ENCODE assay signal across 9 cellular contexts in genomic region chr11:59173080-59173963, GRCh38. TPM values are rescaled to one million over a fixed set of nuclear protein-coding genes. Genes with fewer than 3 reads are reported as not detected.
DNase-seq lines count a peak whose midpoint lies in the region; ATAC-seq and TF ChIP-seq lines count a peak whose summit lies in the region.
"Had no signal": no experiment of that assay in that cellular context is flagged by ENCODE, and none has a peak within 500 bp of the region (broad histone marks: within the 10 kb centered on the region; RNA-seq: fewer than 3 reads in every experiment).

No MANE protein-coding gene starts in this region.

- TF ChIP-seq CTCF in Panc1 (IDR thresholded peaks at IDR 0.05) (no peak), vagina (IDR thresholded peaks at IDR 0.05) (no peak)

- peak overlapping the region in 6 of 11 experiments; percentile 7 to 80 (median 26); a peak in 6 of 22 replicates for H3K27ac ChIP-seq in BLaER1 treated with 17β-estradiol and CSF1 and Interleukin-3, amounts not matched to agents 10 nM and 100 nM
- H3K27ac ChIP-seq in Panc1 (ENCODE audit: low read length) (no peak overlapping the region), mucosa of rectum (ENCODE audit: low read depth in 2 of 2, low read length in 2 of 2) (peak overlapping the region; percentile 94 to 96), vagina (peak overlapping the region; percentile 76)

- ATAC-seq in GM21723 (IDR thresholded peaks at IDR 0.05; ENCODE audit: unreplicated experiment), result peak; percentile 5
- ATAC-seq in Panc1, result no peak
- no peak for ATAC-seq in effector memory CD8-positive, alpha-beta T cell (replicated peaks)
- ATAC-seq in GM18867 (IDR thresholded peaks at IDR 0.05; ENCODE audit: unreplicated experiment), result no peak

- H3K36me3 Mint-ChIP-seq in effector memory CD8-positive, alpha-beta T cell (ENCODE audit: insufficient read depth), result peaks cover 4% of the 10 kb centered on the region

- peak overlapping the region; percentile 69 to 82 (median 80); a peak in 21 of 22 replicates for H3K9ac ChIP-seq in BLaER1 treated with 17β-estradiol and CSF1 and Interleukin-3, amounts not matched to agents 10 nM and 100 nM
- H3K9ac ChIP-seq in mucosa of rectum (ENCODE audit: low read depth in 1 of 2, low read length in 2 of 2), result peak overlapping the region; percentile 77 to 83

- DNase-seq in Panc1 (ENCODE audit: low read depth, low spot score), result no peak
- peak in 1 of 3 experiments; percentile 9 for DNase-seq in effector memory CD8-positive, alpha-beta T cell
- DNase-seq in vagina (ENCODE audit: extremely low spot score in 2 of 2), result no peak
- no peak for DNase-seq in glomerular visceral epithelial cell (ENCODE audit: extremely low spot score)

- peaks cover 6 to 7% of the 10 kb centered on the region in 2 donors for H3K27me3 Mint-ChIP-seq in effector memory CD8-positive, alpha-beta T cell

- intact Hi-C loops in Panc1 (cut with micrococcal nuclease; ENCODE audit: unreplicated experiment), result no loop called here
- intact Hi-C loops in vagina (cut with DNase I), result loop anchor here (5.0 kb wide), 1 partner anchor 109 kb away; no protein-coding TSS in a partner anchor

- peaks cover 0 to 45% (median 8%) of the 10 kb centered on the region in 11 experiments; a peak in 8 of 22 replicates for H4K20me1 ChIP-seq in BLaER1 treated with 17β-estradiol and CSF1 and Interleukin-3, amounts not matched to agents 10 nM and 100 nM

- peaks cover 8 to 11% of the 10 kb centered on the region in 2 donors for H3K4me1 Mint-ChIP-seq in effector memory CD8-positive, alpha-beta T cell (ENCODE audit: low read depth in 2 of 2)

- peak overlapping the region; percentile 93 to 100 (median 99) for H3K4me2 ChIP-seq in BLaER1 treated with 17β-estradiol and CSF1 and Interleukin-3, amounts not matched to agents 10 nM and 100 nM

- POLR2A ChIA-PET in Panc1 (lab: Charles Lee), result no interaction called here

- CTCF ChIA-PET in Panc1 (lab: Charles Lee), result interaction anchor here (0.7 kb wide), 1 partner anchor 259 kb away, joined by 3 read pairs; no protein-coding TSS in a partner anchor

- peaks cover 14 to 34% (median 29%) of the 10 kb centered on the region in 10 experiments; a peak in 19 of 20 replicates for H3K4me1 ChIP-seq in BLaER1 treated with 17β-estradiol and CSF1 and Interleukin-3, amounts not matched to agents 10 nM and 100 nM
- H3K4me1 ChIP-seq in Panc1 (ENCODE audit: control insufficient read depth, insufficient read depth, low read length) (peaks cover 7% of the 10 kb centered on the region), mucosa of rectum (ENCODE audit: control insufficient read depth in 2 of 2, insufficient read depth in 2 of 2, low read length in 2 of 2) (peaks cover 31 to 35% of the 10 kb centered on the region in 2 donors), vagina (peaks cover 24% of the 10 kb centered on the region)

- H3K9me3 Mint-ChIP-seq in effector memory CD8-positive, alpha-beta T cell, result no peaks in the 10 kb centered on the region

- H3K36me3 ChIP-seq in BLaER1 treated with 17β-estradiol and CSF1 and Interleukin-3, amounts not matched to agents 10 nM and 100 nM, result peaks cover 0 to 26% (median 0%) of the 10 kb centered on the region in 11 experiments; a peak in 6 of 22 replicates
- H3K36me3 ChIP-seq in Panc1 (ENCODE audit: control insufficient read depth, insufficient read depth, low read length), result no peaks in the 10 kb centered on the region
- H3K36me3 ChIP-seq in mucosa of rectum (ENCODE audit: control insufficient read depth in 2 of 2, insufficient read depth in 2 of 2, low read length in 2 of 2), result peaks cover 10 to 12% of the 10 kb centered on the region in 2 donors
- H3K36me3 ChIP-seq in vagina, result no peaks in the 10 kb centered on the region

- BruUV-seq in Panc1 (replicated peaks; lab: Mats Ljungman, UMichigan), result no TSS peak

- TF ChIP-seq POLR2A in vagina (IDR thresholded peaks at IDR 0.05), result no peak

- peak overlapping the region; percentile 61 to 82 (median 74) for H3K4me3 ChIP-seq in BLaER1 treated with 17β-estradiol and CSF1 and Interleukin-3, amounts not matched to agents 10 nM and 100 nM
- peak overlapping the region; percentile 26 to 43; a peak in 3 of 4 replicates for H3K4me3 ChIP-seq in Panc1 (ENCODE audit: low read depth in 2 of 2, low read length in 2 of 2)
- H3K4me3 ChIP-seq in mucosa of rectum (ENCODE audit: low read length in 2 of 2), result peak overlapping the region; percentile 78 to 81
- H3K4me3 ChIP-seq in vagina, result peak overlapping the region; percentile 53 to 90

- peaks cover 0 to 4% (median 2%) of the 10 kb centered on the region in 11 experiments; a peak in 9 of 22 replicates for H3K9me3 ChIP-seq in BLaER1 treated with 17β-estradiol and CSF1 and Interleukin-3, amounts not matched to agents 10 nM and 100 nM (replicated peaks in 1 of 11)
- H3K9me3 ChIP-seq in Panc1 (ENCODE audit: control insufficient read depth, insufficient read depth, low read depth, low read length) (no peaks in the 10 kb centered on the region), mucosa of rectum (ENCODE audit: control insufficient read depth in 2 of 2, low read length in 2 of 2) (no peaks in the 10 kb centered on the region), vagina (no peaks in the 10 kb centered on the region)

- H3K27me3 ChIP-seq in BLaER1 treated with 17β-estradiol and CSF1 and Interleukin-3, amounts not matched to agents 10 nM and 100 nM, result peaks cover 21 to 35% (median 31%) of the 10 kb centered on the region in 11 experiments
- H3K27me3 ChIP-seq in Panc1 (ENCODE audit: control insufficient read depth, insufficient read depth, low read length) (peaks cover 12% of the 10 kb centered on the region), mucosa of rectum (ENCODE audit: control insufficient read depth in 2 of 2, insufficient read depth in 2 of 2, low read length in 2 of 2) (no peaks in the 10 kb centered on the region), vagina (no peaks in the 10 kb centered on the region)

- in situ Hi-C loops in Panc1 (cut with HindIII; ENCODE audit: low pct_unique_long_range_greater_than_20kb, low sequenced_read_pairs), result no loop called here

- peak overlapping the region in 1 of 2 donors; percentile 62 for H3K27ac Mint-ChIP-seq in effector memory CD8-positive, alpha-beta T cell

- H3K4me3 Mint-ChIP-seq in effector memory CD8-positive, alpha-beta T cell, result peak overlapping the region; percentile 88 to 89

RNA-seq across cellular contexts. Expression of gene DTX4, which starts 1.4 kb away (rescaled TPM):
- total RNA-seq in Panc1 (2021; ENCODE audit: unreplicated experiment) (0.21 TPM), vagina (8.1 TPM)
- 0.08 TPM for polyA plus RNA-seq in Panc1 (2012; ENCODE audit: insufficient read length)

RNA-seq across cellular contexts. Expression of gene FAM111A, which starts 30.7 kb away (rescaled TPM):
- 37.9 TPM for total RNA-seq in Panc1 (2021; ENCODE audit: unreplicated experiment)
- 9.1 TPM for polyA plus RNA-seq in Panc1 (2012; ENCODE audit: insufficient read length)
- 51.8 TPM for total RNA-seq in vagina

RNA-seq across cellular contexts. Expression of gene MPEG1, which starts 39.4 kb away (rescaled TPM):
- total RNA-seq in Panc1 (2021; ENCODE audit: unreplicated experiment) (0.08 TPM), vagina (3.9 TPM)
- not detected for polyA plus RNA-seq in Panc1 (2012; ENCODE audit: insufficient read length)
- total RNA-seq: HT1080 had no signal
